ENCODE assay signal across 19 cellular contexts in the genomic region with DNA sequence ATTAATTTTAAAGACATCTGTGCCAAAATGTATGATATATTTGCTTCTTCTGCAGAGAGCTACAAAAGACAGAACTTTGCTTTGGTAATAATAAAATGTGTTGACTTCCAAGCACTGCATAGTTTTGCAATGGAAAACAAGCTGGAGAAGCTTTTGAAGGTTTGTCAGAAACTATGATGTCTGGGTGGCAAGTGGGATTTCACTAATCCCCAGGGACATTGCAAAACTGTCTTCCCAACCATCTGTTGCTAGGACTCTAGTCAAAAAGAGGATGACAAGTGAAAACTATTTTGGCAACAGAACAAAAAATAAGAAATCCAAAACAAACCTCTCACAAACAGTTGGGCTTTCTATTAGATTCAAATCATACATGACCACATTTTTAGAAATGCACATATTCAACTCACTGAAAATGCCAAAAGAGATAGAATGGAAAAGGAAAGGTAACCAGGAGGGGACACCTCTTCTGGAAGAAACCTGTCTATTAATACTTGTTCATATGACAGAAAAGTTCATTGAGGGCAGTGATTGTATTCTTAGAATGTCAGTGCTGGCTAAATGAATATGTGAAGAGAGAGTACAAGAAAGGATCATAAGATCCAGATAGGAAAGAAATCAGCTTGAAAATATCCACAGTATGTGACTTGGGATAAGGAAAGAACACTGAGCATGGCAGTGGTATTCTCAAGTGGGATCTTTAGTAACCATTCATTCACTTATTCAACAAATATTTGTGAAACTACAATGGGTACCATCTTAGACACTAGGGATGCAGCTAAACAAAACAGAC.
DNase-seq lines count a peak whose midpoint lies in the region; ATAC-seq and TF ChIP-seq lines count a peak whose summit lies in the region.
"Had no signal": no experiment of that assay in that cellular context is flagged by ENCODE, and none has a peak within 500 bp of the region (broad histone marks: within the 10 kb centered on the region; RNA-seq: fewer than 3 reads in every experiment).

No MANE protein-coding gene starts in this region.

- TF ChIP-seq POLR2A in gastrocnemius medialis (IDR thresholded peaks at IDR 0.05) = no peak

- H3K79me2 ChIP-seq in mammary epithelial cell (ENCODE audit: insufficient read depth, low read length) = no peaks in the 10 kb centered on the region

- no peaks in the 10 kb centered on the region for H3K36me3 ChIP-seq in mammary epithelial cell (ENCODE audit: insufficient read depth, low read length)
- no peaks in the 10 kb centered on the region for H3K36me3 ChIP-seq in gastrocnemius medialis
- no peaks in the 10 kb centered on the region for H3K36me3 ChIP-seq in CD8-positive, alpha-beta memory T cell (ENCODE audit: insufficient read depth, low read length)
- H3K36me3 ChIP-seq: ascending aorta, SJSA1 had no signal

- no TSS peak for BruUV-seq in MCF 10A (replicated peaks; lab: Mats Ljungman, UMichigan)
- BruUV-seq in mammary epithelial cell (replicated peaks; lab: Mats Ljungman, UMichigan) = no TSS peak

- H3K4me1 ChIP-seq in mammary epithelial cell (ENCODE audit: insufficient read depth, low read length) (no peaks in the 10 kb centered on the region), gastrocnemius medialis (peaks cover 24 to 33% of the 10 kb centered on the region in 2 donors)
- no peaks in the 10 kb centered on the region for H3K4me1 ChIP-seq in CD8-positive, alpha-beta memory T cell (ENCODE audit: insufficient read depth, low read length)
- H3K4me1 ChIP-seq: SJSA1 had no signal

- POLR2A ChIA-PET in MCF 10A (lab: Yijun Ruan, JAX) = no interaction called here
- POLR2A ChIA-PET in CD8-positive, alpha-beta memory T cell (lab: Charles Lee) = no interaction called here

- H3K9ac ChIP-seq in mammary epithelial cell (ENCODE audit: insufficient read depth, low read length) = no peak overlapping the region

- H3K4me3 Mint-ChIP-seq in MCF 10A (ENCODE audit: unreplicated experiment) = no peak overlapping the region
- H3K4me3 Mint-ChIP-seq in HFFc6 = no peak overlapping the region
- no peak overlapping the region for H3K4me3 Mint-ChIP-seq in CD8-positive, alpha-beta memory T cell
- H3K4me3 Mint-ChIP-seq: mesothelial cell of epicardium; stimulated activated naive CD8-positive, alpha-beta T cell treated with anti-CD3 and anti-CD28 coated beads, Interleukin-15, amount 100 ng/mL, for 72 hours had no signal

- dilution Hi-C loops in mammary epithelial cell (cut with HindIII; ENCODE audit: low sequenced_read_pairs) = no loop called here

- peak; percentile 83 to 84 for ATAC-seq in gastrocnemius medialis
- ATAC-seq: GM12878; stimulated activated naive CD8-positive, alpha-beta T cell treated with anti-CD3 and anti-CD28 coated beads, Interleukin-15, amount 100 ng/mL, for 72 hours had no signal

- TF ChIP-seq CTCF in MCF 10A (IDR thresholded peaks at IDR 0.05; ENCODE audit: unreplicated experiment) (no peak), mammary epithelial cell (conservative IDR thresholded peaks at IDR 0.05 in 1 of 2, IDR thresholded peaks at IDR 0.05 in 1 of 2; ENCODE audit: extremely low read depth in 1 of 2, insufficient read depth in 1 of 2, low read depth in 1 of 2, low read length in 2 of 2) (no peak), fibroblast of pulmonary artery (IDR thresholded peaks at IDR 0.05; ENCODE audit: low read length, missing control alignments) (no peak), gastrocnemius medialis (IDR thresholded peaks at IDR 0.05 in 4 of 5, conservative IDR thresholded peaks at IDR 0.05 in 1 of 5) (no peak), HFFc6 (IDR thresholded peaks at IDR 0.05) (no peak)

- H3K9me3 Mint-ChIP-seq in MCF 10A (ENCODE audit: unreplicated experiment) = peaks cover 17% of the 10 kb centered on the region
- H3K9me3 Mint-ChIP-seq in HFFc6 = peaks cover 9% of the 10 kb centered on the region
- H3K9me3 Mint-ChIP-seq in CD8-positive, alpha-beta memory T cell = peaks cover 16 to 37% (median 20%) of the 10 kb centered on the region in 5 donors

- CTCF ChIA-PET in MCF 10A (lab: Yijun Ruan, JAX) (interaction anchor here (0.8 kb wide), 1 partner anchor 87 kb away, joined by 3 read pairs; no protein-coding TSS in a partner anchor), mammary epithelial cell (lab: Charles Lee; ENCODE audit: low non-redundant PET) (no interaction called here)
- CTCF ChIA-PET in CD8-positive, alpha-beta memory T cell (lab: Charles Lee) = no interaction called here

- DNase-seq in MCF 10A (ENCODE audit: unreplicated experiment) (peak; percentile 44), mammary epithelial cell (no peak), NCI-H82 treated with DMSO at 0.1 percent for 48 hours (lab: John Stamatoyannopoulos, UW; ENCODE audit: unreplicated experiment) (peak; percentile 3), fibroblast of pulmonary artery (ENCODE audit: low read depth) (peak; percentile 68), gastrocnemius medialis (peak in 1 of 2 donors; percentile 58), HFFc6 (no peak), COR-L47 (lab: John Stamatoyannopoulos, UW) (no peak)
- DNase-seq in CD8-positive, alpha-beta memory T cell = no peak
- DNase-seq: activated CD4-positive, CD25-positive, alpha-beta regulatory T cell treated with anti-CD3 and anti-CD28 coated beads, Interleukin-2, amount 50 U/mL, for 72 hours; activated naive CD4-positive, alpha-beta T cell; glutamatergic neuron; kidney; NCI-H1694 treated with DMSO at 0.1 percent for 48 hours; stimulated activated CD4-positive, alpha-beta T cell treated with anti-CD3 and anti-CD28 coated beads, Interleukin-1b, Interleukin-23, amount 100 ng/mL, for 48 hours; stimulated activated naive CD8-positive, alpha-beta T cell treated with anti-CD3 and anti-CD28 coated beads, Interleukin-15, amount 100 ng/mL, for 72 hours had no signal

- H3K4me2 ChIP-seq in mammary epithelial cell (ENCODE audit: insufficient read depth, low read depth, low read length) = no peak overlapping the region

- no peaks in the 10 kb centered on the region for H3K9me3 ChIP-seq in mammary epithelial cell (replicated peaks; ENCODE audit: insufficient read depth, low read length)
- H3K9me3 ChIP-seq in gastrocnemius medialis = no peaks in the 10 kb centered on the region
- no peaks in the 10 kb centered on the region for H3K9me3 ChIP-seq in CD8-positive, alpha-beta memory T cell (ENCODE audit: low read length)
- H3K9me3 ChIP-seq: ascending aorta, SJSA1 had no signal

- H3K27ac ChIP-seq in mammary epithelial cell (ENCODE audit: insufficient read depth, low read depth, low read length) (no peak overlapping the region), gastrocnemius medialis (peak overlapping the region in 2 of 4 donors; percentile 1 to 27)
- no peak overlapping the region for H3K27ac ChIP-seq in CD8-positive, alpha-beta memory T cell (ENCODE audit: low read depth, low read length)
- H3K27ac ChIP-seq: ascending aorta, SJSA1 had no signal

- intact Hi-C loops in MCF 10A (cut with micrococcal nuclease) = no loop called here
- intact Hi-C loops in mammary epithelial cell (cut with micrococcal nuclease) = no loop called here
- intact Hi-C loops in gastrocnemius medialis (cut with DNase I; ENCODE audit: low total_unique reads) = no loop called here

- H3K4me1 Mint-ChIP-seq in MCF 10A (ENCODE audit: insufficient read depth, unreplicated experiment) (no peaks in the 10 kb centered on the region), HFFc6 (ENCODE audit: low read depth) (peaks cover 16% of the 10 kb centered on the region)
- no peaks in the 10 kb centered on the region for H3K4me1 Mint-ChIP-seq in CD8-positive, alpha-beta memory T cell
- H3K4me1 Mint-ChIP-seq: stimulated activated naive CD8-positive, alpha-beta T cell treated with anti-CD3 and anti-CD28 coated beads, Interleukin-15, amount 100 ng/mL, for 72 hours had no signal

- H3K27me3 Mint-ChIP-seq in MCF 10A (ENCODE audit: insufficient read depth, unreplicated experiment) (no peaks in the 10 kb centered on the region), HFFc6 (ENCODE audit: insufficient read depth) (no peaks in the 10 kb centered on the region)
- no peaks in the 10 kb centered on the region for H3K27me3 Mint-ChIP-seq in CD8-positive, alpha-beta memory T cell
- H3K27me3 Mint-ChIP-seq: stimulated activated naive CD8-positive, alpha-beta T cell treated with anti-CD3 and anti-CD28 coated beads, Interleukin-15, amount 100 ng/mL, for 72 hours had no signal

- in situ Hi-C loops in mammary epithelial cell (cut with MboI; ENCODE audit: low sequenced_read_pairs in 2 of 2) (no loop called here), gastrocnemius medialis (cut with MboI; ENCODE audit: low sequenced_read_pairs in 4 of 4) (no loop called here)

- H3K27me3 ChIP-seq in mammary epithelial cell (ENCODE audit: insufficient read depth, low read length) (no peaks in the 10 kb centered on the region), gastrocnemius medialis (no peaks in the 10 kb centered on the region)
- H3K27me3 ChIP-seq in CD8-positive, alpha-beta memory T cell (ENCODE audit: insufficient read depth, low read length, poor library complexity, severe bottlenecking) = no peaks in the 10 kb centered on the region
- H3K27me3 ChIP-seq: ascending aorta, SJSA1 had no signal

- no peaks in the 10 kb centered on the region for H3K36me3 Mint-ChIP-seq in MCF 10A (ENCODE audit: insufficient read depth, unreplicated experiment)
- peaks cover 16% of the 10 kb centered on the region for H3K36me3 Mint-ChIP-seq in HFFc6 (ENCODE audit: low read depth)
- H3K36me3 Mint-ChIP-seq in CD8-positive, alpha-beta memory T cell = peaks cover 7 to 61% (median 9%) of the 10 kb centered on the region in 3 donors

- no peak overlapping the region for H3K4me3 ChIP-seq in mammary epithelial cell (replicated peaks in 1 of 3; ENCODE audit: insufficient read depth in 1 of 3, low read depth in 2 of 3, low read length in 3 of 3)
- no peak overlapping the region for H3K4me3 ChIP-seq in fibroblast of pulmonary artery (replicated peaks; ENCODE audit: low read depth, low read length)
- H3K4me3 ChIP-seq in gastrocnemius medialis = no peak overlapping the region
- no peak overlapping the region for H3K4me3 ChIP-seq in CD8-positive, alpha-beta memory T cell (ENCODE audit: low read length)
- H3K4me3 ChIP-seq: ascending aorta, GM12878, SJSA1 had no signal

- peak overlapping the region; percentile 31 for H3K27ac Mint-ChIP-seq in MCF 10A (ENCODE audit: low read depth, unreplicated experiment)
- H3K27ac Mint-ChIP-seq in HFFc6 = no peak overlapping the region
- no peak overlapping the region for H3K27ac Mint-ChIP-seq in CD8-positive, alpha-beta memory T cell
- H3K27ac Mint-ChIP-seq: mesothelial cell of epicardium; stimulated activated naive CD8-positive, alpha-beta T cell treated with anti-CD3 and anti-CD28 coated beads, Interleukin-15, amount 100 ng/mL, for 72 hours had no signal

- H4K20me1 ChIP-seq in mammary epithelial cell (ENCODE audit: insufficient read depth, low read length) = no peaks in the 10 kb centered on the region

- H2AFZ ChIP-seq in mammary epithelial cell (ENCODE audit: low read depth, low read length) = no peak overlapping the region

Comparison
In these comparisons a context has a peak if more than half of its experiments do, and no peak if none do; other contexts are left out.
1. DNase-seq: peak in MCF 10A (single experiment), NCI-H82 treated with DMSO at 0.1 percent for 48 hours (single experiment) and fibroblast of pulmonary artery (single experiment); none in mammary epithelial cell (single experiment), HFFc6 (single experiment), CD8-positive, alpha-beta memory T cell (0 of 5) and COR-L47 (single experiment).